ENCODE assay signal across 16 cellular contexts in the genomic region with DNA sequence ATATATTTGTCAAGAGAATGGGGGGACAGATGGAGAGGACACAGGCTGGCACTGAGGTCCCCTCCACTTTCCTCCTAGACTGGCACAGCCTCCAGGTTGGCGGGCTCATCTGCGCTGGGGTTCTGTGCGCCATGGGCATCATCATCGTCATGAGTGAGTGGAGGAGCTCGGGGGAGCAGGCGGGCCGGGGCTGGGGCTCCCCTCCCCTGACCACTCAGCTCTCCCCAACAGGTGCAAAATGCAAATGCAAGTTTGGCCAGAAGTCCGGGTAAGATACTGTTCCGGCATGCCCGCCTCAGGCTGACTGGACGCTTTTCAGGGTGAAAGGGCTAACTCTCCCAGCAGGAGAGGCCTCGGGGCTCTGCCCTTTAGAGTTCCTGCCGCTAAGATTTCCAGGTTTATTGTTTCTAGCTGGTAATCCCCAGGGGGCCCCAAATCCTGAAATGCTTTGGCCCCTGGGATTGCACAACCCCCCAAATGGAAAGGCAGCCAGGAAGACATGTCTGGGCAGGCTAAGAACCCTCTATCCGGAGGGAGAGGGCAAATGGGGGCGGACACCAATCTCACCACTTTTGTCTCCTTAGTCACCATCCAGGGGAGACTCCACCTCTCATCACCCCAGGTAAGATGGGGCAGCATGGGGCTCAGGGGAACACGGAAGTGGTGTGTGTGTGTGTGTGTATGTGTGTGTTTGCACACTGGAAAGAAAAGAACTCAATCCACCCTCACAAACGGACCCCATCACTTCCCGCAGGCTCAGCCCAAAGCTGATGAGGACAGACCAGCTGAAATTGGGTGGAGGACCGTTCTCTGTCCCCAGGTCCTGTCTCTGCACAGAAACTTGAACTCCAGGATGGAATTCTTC. TPM values are rescaled to one million over a fixed set of nuclear protein-coding genes. Genes with fewer than 3 reads are reported as not detected.
DNase-seq lines count a peak whose midpoint lies in the region; FAIRE-seq and TF ChIP-seq lines count a peak whose summit lies in the region.
"Had no signal": no experiment of that assay in that cellular context is flagged by ENCODE, and none has a peak within 500 bp of the region (broad histone marks: within the 10 kb centered on the region; RNA-seq: fewer than 3 reads in every experiment).

No MANE protein-coding gene starts in this region.

- no peak overlapping the region for H3K4ac ChIP-seq in mesenchymal stem cell (ENCODE audit: low read depth in 1 of 2, low read length in 2 of 2)

- H3K36me3 ChIP-seq in bronchial epithelial cell (ENCODE audit: control insufficient read depth, insufficient read depth, low read length) (peaks cover 18% of the 10 kb centered on the region), mesenchymal stem cell (ENCODE audit: control insufficient read depth in 1 of 2, insufficient read depth in 2 of 2, low read depth in 1 of 2, low read length in 2 of 2) (no peaks in the 10 kb centered on the region), tibial nerve (no peaks in the 10 kb centered on the region)
- H3K36me3 ChIP-seq: pancreas had no signal

- H2BK5ac ChIP-seq in mesenchymal stem cell (ENCODE audit: low read depth, low read length, poor library complexity, severe bottlenecking) = no peak overlapping the region

- H3K27ac ChIP-seq in mesenchymal stem cell (ENCODE audit: low read length, poor library complexity, severe bottlenecking) = no peak overlapping the region
- peak overlapping the region; percentile 82 to 99 (median 90) for H3K27ac ChIP-seq in tibial nerve
- H3K27ac ChIP-seq: hepatocyte, pancreas had no signal

- no peak overlapping the region for H2AFZ ChIP-seq in mesenchymal stem cell (ENCODE audit: low read depth, low read length)
- H2AFZ ChIP-seq: hepatocyte had no signal

- H3K79me1 ChIP-seq in mesenchymal stem cell (replicated peaks; ENCODE audit: low read length, poor library complexity, severe bottlenecking) = no peaks in the 10 kb centered on the region

- H2BK12ac ChIP-seq in mesenchymal stem cell (ENCODE audit: low read length in 2 of 2) = no peak overlapping the region

- H2BK15ac ChIP-seq in mesenchymal stem cell (ENCODE audit: low read depth, poor library complexity, severe bottlenecking) = no peak overlapping the region

- H4K8ac ChIP-seq in mesenchymal stem cell (ENCODE audit: low read length) = no peak overlapping the region

- H3K4me1 ChIP-seq in mesenchymal stem cell (ENCODE audit: control insufficient read depth, insufficient read depth, low read depth, low read length) = peaks cover 3% of the 10 kb centered on the region
- peaks cover 0 to 99% (median 74%) of the 10 kb centered on the region in 4 donors for H3K4me1 ChIP-seq in tibial nerve

- H3K9me3 ChIP-seq in mesenchymal stem cell (ENCODE audit: control insufficient read depth, low read length) (no peaks in the 10 kb centered on the region), tibial nerve (no peaks in the 10 kb centered on the region)
- H3K9me3 ChIP-seq: pancreas had no signal

- DNase-seq in NCI-H69 (lab: John Stamatoyannopoulos, UW) (peak; percentile 97), bronchial epithelial cell (ENCODE audit: low read depth) (peak; percentile 92), mesenchymal stem cell (no peak), tibial nerve (ENCODE audit: low spot score in 2 of 2) (no peak), NCI-H345 (lab: John Stamatoyannopoulos, UW) (no peak), pons (ENCODE audit: low spot score) (no peak), NCI-H1436 treated with DMSO at 0.1 percent for 48 hours (lab: John Stamatoyannopoulos, UW) (no peak)
- DNase-seq: effector CD8-positive, alpha-beta T cell; NCI-H510A treated with DMSO at 0.1 percent for 48 hours; stimulated activated CD4-positive, alpha-beta T cell treated with anti-CD3 and anti-CD28 coated beads, Interleukin-4, amount 100 ng/mL, for 24 hours; stimulated activated naive CD8-positive, alpha-beta T cell treated with anti-CD3 and anti-CD28 coated beads, Interleukin-15, Interleukin-2, amounts not matched to agents 100 U/mL and 50 U/mL, for 24 hours had no signal

- TF ChIP-seq POLR2A in tibial nerve (IDR thresholded peaks at IDR 0.05) = no peak

- no peak overlapping the region for H3K18ac ChIP-seq in mesenchymal stem cell (ENCODE audit: low read depth in 1 of 2, low read length in 2 of 2)

- H2AK5ac ChIP-seq in mesenchymal stem cell (ENCODE audit: low read length, severe bottlenecking) = no peak overlapping the region

- 78% methylated on average over 17 of the region's 19 CpGs for WGBS in mesenchymal stem cell
- 63 to 65% methylated on average over 18 to 19 of the region's 19 CpGs for WGBS in tibial nerve, 2 donors

- H3K14ac ChIP-seq in mesenchymal stem cell (ENCODE audit: low read length in 2 of 2) = no peak overlapping the region

- H3K4me3 ChIP-seq in bronchial epithelial cell (ENCODE audit: low read depth, low read length) = no peak overlapping the region
- H3K4me3 ChIP-seq in mesenchymal stem cell (ENCODE audit: insufficient read depth in 1 of 2, low read depth in 1 of 2, low read length in 2 of 2) = peak overlapping the region in 1 of 2 experiments; percentile 86
- H3K4me3 ChIP-seq in tibial nerve = peak overlapping the region in 1 of 4 donors; percentile 6
- H3K4me3 ChIP-seq: GM12878, hepatocyte had no signal

- H3K9ac ChIP-seq in mesenchymal stem cell (ENCODE audit: low read length) = peak overlapping the region; percentile 93

- no peak overlapping the region for H4K91ac ChIP-seq in mesenchymal stem cell (ENCODE audit: low read length)

- H3K27me3 ChIP-seq in bronchial epithelial cell (ENCODE audit: control insufficient read depth, insufficient read depth, low read length) (no peaks in the 10 kb centered on the region), mesenchymal stem cell (ENCODE audit: control insufficient read depth in 1 of 2, insufficient read depth in 1 of 2, low read length in 2 of 2) (peaks cover 4 to 9% of the 10 kb centered on the region in 2 experiments), tibial nerve (no peaks in the 10 kb centered on the region)
- H3K27me3 ChIP-seq: hepatocyte, pancreas had no signal

- TF ChIP-seq CTCF in bronchial epithelial cell (IDR thresholded peaks at IDR 0.05; ENCODE audit: insufficient read depth, low read length, severe bottlenecking) (no peak), tibial nerve (IDR thresholded peaks at IDR 0.05) (no peak)

- peak; percentile 79 for FAIRE-seq in bronchial epithelial cell (lab: Jason Lieb, UNC)
- FAIRE-seq: H54, pancreas had no signal

- H2BK120ac ChIP-seq in mesenchymal stem cell (ENCODE audit: low read depth, low read length) = no peak overlapping the region

- no peak for TF ChIP-seq EP300 in tibial nerve (IDR thresholded peaks at IDR 0.05)

- H3K23ac ChIP-seq in mesenchymal stem cell (ENCODE audit: low read length in 2 of 2) = no peak overlapping the region

- no peak overlapping the region for H3K4me2 ChIP-seq in mesenchymal stem cell (ENCODE audit: low read length, poor library complexity, severe bottlenecking)

RNA-seq across cellular contexts. Expression of a gene that starts 7.3 kb away (rescaled TPM):
- 309 and 548 TPM in 2 replicates for total RNA-seq in bronchial epithelial cell
- polyA plus RNA-seq in mesenchymal stem cell (2013, experiment 1 of 2) = not detected
- polyA plus RNA-seq in mesenchymal stem cell (2013, experiment 2 of 2) = not detected
- total RNA-seq in tibial nerve = 10 to 100 TPM; 10.8 to 33.9 (median 16.6) TPM

RNA-seq across cellular contexts. Expression of a gene that starts 11.9 kb away (rescaled TPM):
- total RNA-seq in bronchial epithelial cell = not detected in 2 replicates
- polyA plus RNA-seq in mesenchymal stem cell (2013, experiment 1 of 2) = 0.15 TPM
- 0.11 TPM for polyA plus RNA-seq in mesenchymal stem cell (2013, experiment 2 of 2)
- total RNA-seq in tibial nerve = 100 to 1,000 TPM; 207 to 323 (median 302) TPM
- total RNA-seq: GM12878, HT-29 had no signal

RNA-seq across cellular contexts. Expression of a gene that starts 15.7 kb away (rescaled TPM):
- total RNA-seq in bronchial epithelial cell (not detected in 2 replicates), tibial nerve (100 to 1,000 TPM in 1 of 4 donors, 10 to 100 TPM in 3; 72.9 to 193 (median 84.9) TPM)
- polyA plus RNA-seq in mesenchymal stem cell (2013, experiment 1 of 2) = 0.33 TPM
- polyA plus RNA-seq in mesenchymal stem cell (2013, experiment 2 of 2) = 0.33 TPM
- total RNA-seq: HT-29 had no signal

RNA-seq across cellular contexts. Expression of a gene that starts 20.1 kb away (rescaled TPM):
- total RNA-seq in bronchial epithelial cell = not detected in 2 replicates
- 0.07 TPM for polyA plus RNA-seq in mesenchymal stem cell (2013, experiment 1 of 2)
- polyA plus RNA-seq in mesenchymal stem cell (2013, experiment 2 of 2) = not detected
- 1 to 10 TPM in 3 of 4 donors, not detected in 1; 2.5 to 5.9 (median 5.7) TPM for total RNA-seq in tibial nerve
- total RNA-seq: HT-29 had no signal

RNA-seq across cellular contexts. Expression of a gene that starts 31.6 kb away (rescaled TPM):
- total RNA-seq in bronchial epithelial cell (11.3 and 12.4 TPM in 2 replicates), tibial nerve (10 to 100 TPM; 19.9 to 53.4 (median 37.5) TPM)
- polyA plus RNA-seq in mesenchymal stem cell (2013, experiment 1 of 2) = 248 TPM
- polyA plus RNA-seq in mesenchymal stem cell (2013, experiment 2 of 2) = 237 TPM

Comparison
In these comparisons a context has a peak if more than half of its experiments do, and no peak if none do; other contexts are left out.
1. DNase-seq: peak in NCI-H69 (single experiment) and bronchial epithelial cell (single experiment); none in mesenchymal stem cell (single experiment), tibial nerve (0 of 2), NCI-H345 (single experiment), pons (single experiment) and NCI-H1436 treated with DMSO at 0.1 percent for 48 hours (single experiment).
2. RNA of a gene that starts 11.9 kb away (total RNA-seq): 207 to 323 TPM in tibial nerve; not detected in bronchial epithelial cell; every median in the first group is over 100 times any median in the second.
3. RNA of a gene that starts 15.7 kb away (total RNA-seq): 72.9 to 193 TPM in tibial nerve; not detected in bronchial epithelial cell; every median in the first group is over 10 times any median in the second.